1 cellular context compared by ENCODE assay signal in the genomic region with DNA sequence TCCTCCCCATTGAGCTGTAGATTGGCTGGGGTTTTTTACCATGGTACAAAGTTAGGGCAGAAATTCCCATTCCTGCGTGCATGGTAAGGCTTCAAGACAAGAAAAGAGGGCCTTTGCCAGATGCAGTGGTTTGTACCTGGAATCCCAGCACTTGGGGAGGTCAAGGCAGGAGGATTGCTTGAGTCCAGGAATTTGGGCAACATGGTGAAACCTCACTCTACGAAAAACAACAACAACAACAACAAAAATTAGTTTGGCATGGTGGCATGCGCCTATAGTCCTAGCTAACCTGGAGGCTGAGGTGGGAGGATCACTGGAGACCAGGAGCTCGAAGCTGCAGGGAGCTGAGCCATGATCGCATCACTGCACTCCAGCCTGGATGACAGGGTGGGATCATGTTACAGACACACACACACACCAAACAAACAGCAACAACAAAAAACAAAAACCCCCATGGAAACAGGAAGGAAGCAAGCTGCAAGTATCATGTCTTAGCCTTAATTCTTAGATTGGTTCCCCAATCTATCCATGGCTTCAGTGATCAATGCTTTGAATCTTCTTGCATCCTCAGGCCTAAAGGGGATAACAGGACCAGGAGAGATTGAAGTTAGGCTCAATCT.
A peak's percentile ranks its signal among the peaks of the same experiment; 100 is the strongest.
TF ChIP-seq lines count a peak whose summit lies in the region.

No MANE protein-coding gene starts in this region.

TF ChIP-seq in HEK293, 187 proteins besides CTCF, POLR2A, EP300 and RAD21 (continued from another document and continues in another):
- TF ChIP-seq ZNF391 (tag by site-specific recombination; IDR thresholded peaks at IDR 0.05; ENCODE audit: borderline replicate concordance, low read depth) (no peak), ZSCAN23 (tag by site-specific recombination; IDR thresholded peaks at IDR 0.05) (0 out of 2 replicates have a peak, but pooled peaks have one; percentile 64), SP7 (tag by site-specific recombination; IDR thresholded peaks at IDR 0.05) (0 out of 2 replicates have a peak, but pooled peaks have one; percentile 24), ZNF324 (tag by site-specific recombination; IDR thresholded peaks at IDR 0.05) (no peak), ZNF704 (tag by site-specific recombination; IDR thresholded peaks at IDR 0.05) (no peak), ZNF174 (tag by site-specific recombination; IDR thresholded peaks at IDR 0.05) (no peak), RBAK (tag by site-specific recombination; IDR thresholded peaks at IDR 0.05) (no peak), ZNF670 (tag by site-specific recombination; IDR thresholded peaks at IDR 0.05; ENCODE audit: low read depth) (no peak), KLF8 (tag by site-specific recombination; IDR thresholded peaks at IDR 0.05) (no peak), WT1 (tag by site-specific recombination; IDR thresholded peaks at IDR 0.05) (no peak), ZBTB21 (tag by site-specific recombination; IDR thresholded peaks at IDR 0.05) (no peak; the same call in 1 of the 2 replicates), ZXDB (tag by site-specific recombination; IDR thresholded peaks at IDR 0.05) (peak; percentile 48; the same call in 1 of the 2 replicates), ZFP3 (tag by site-specific recombination; IDR thresholded peaks at IDR 0.05; ENCODE audit: low read depth) (no peak), ZNF707 (tag by site-specific recombination; IDR thresholded peaks at IDR 0.05) (no peak), HOXC10 (CRISPR knock-in tag; IDR thresholded peaks at IDR 0.05) (no peak), ZNF146 (tag by site-specific recombination; IDR thresholded peaks at IDR 0.05) (0 out of 2 replicates have a peak, but pooled peaks have one; percentile 2), ZBTB8A (tag by site-specific recombination; IDR thresholded peaks at IDR 0.05) (no peak), ZNF629 (tag by site-specific recombination; IDR thresholded peaks at IDR 0.05) (peak; percentile 73), ZBTB20 (tag by site-specific recombination; IDR thresholded peaks at IDR 0.05) (no peak), ZBTB26 (tag by site-specific recombination; optimal IDR thresholded peaks at IDR 0.05) (no peak), OSR2 (tag by site-specific recombination; IDR thresholded peaks at IDR 0.05) (no peak), ZNF311 (tag by site-specific recombination; IDR thresholded peaks at IDR 0.05; ENCODE audit: borderline replicate concordance) (no peak), GLI2 (tag by site-specific recombination; IDR thresholded peaks at IDR 0.05; ENCODE audit: borderline replicate concordance, low read depth) (no peak), ZNF623 (tag by site-specific recombination; IDR thresholded peaks at IDR 0.05) (no peak), FEZF1 (tag by site-specific recombination; IDR thresholded peaks at IDR 0.05) (no peak; the same call in 1 of the 2 replicates), ZNF624 (tag by site-specific recombination; IDR thresholded peaks at IDR 0.05) (no peak), ZNF274 (IDR thresholded peaks at IDR 0.05; ENCODE audit: low read length) (no peak), ZNF274 (tag by site-specific recombination; IDR thresholded peaks at IDR 0.05; ENCODE audit: borderline replicate concordance) (no peak), ZNF37A (tag by site-specific recombination; IDR thresholded peaks at IDR 0.05) (no peak), ZNF24 (tag by site-specific recombination; IDR thresholded peaks at IDR 0.05) (0 out of 2 replicates have a peak, but pooled peaks have one; percentile 44), ZNF157 (tag by site-specific recombination; IDR thresholded peaks at IDR 0.05) (no peak), ZNF830 (tag by site-specific recombination; IDR thresholded peaks at IDR 0.05; ENCODE audit: low read depth) (no peak), ZNF292 (tag by site-specific recombination; IDR thresholded peaks at IDR 0.05; ENCODE audit: borderline replicate concordance, low read depth) (no peak), ZNF121 (tag by site-specific recombination; IDR thresholded peaks at IDR 0.05) (no peak), ZNF449 (tag by site-specific recombination; IDR thresholded peaks at IDR 0.05) (no peak), ZNF2 (tag by site-specific recombination; IDR thresholded peaks at IDR 0.05) (0 out of 2 replicates have a peak, but pooled peaks have one; percentile 41), ZNF777 (tag by site-specific recombination; IDR thresholded peaks at IDR 0.05; ENCODE audit: borderline replicate concordance) (no peak), ZNF202 (tag by site-specific recombination; IDR thresholded peaks at IDR 0.05; ENCODE audit: borderline replicate concordance) (no peak), ZNF521 (tag by site-specific recombination; IDR thresholded peaks at IDR 0.05) (no peak), GLIS1 (tag by site-specific recombination; IDR thresholded peaks at IDR 0.05) (peak; percentile 36; the same call in 1 of the 2 replicates), ZBTB48 (tag by site-specific recombination; IDR thresholded peaks at IDR 0.05) (no peak), ZNF561 (tag by site-specific recombination; IDR thresholded peaks at IDR 0.05; ENCODE audit: borderline replicate concordance) (no peak), ZNF654 (tag by site-specific recombination; IDR thresholded peaks at IDR 0.05; ENCODE audit: low read depth) (no peak), SCRT1 (tag by site-specific recombination; IDR thresholded peaks at IDR 0.05; ENCODE audit: borderline replicate concordance) (no peak), ZNF140 (tag by site-specific recombination; IDR thresholded peaks at IDR 0.05) (no peak), ZNF341 (tag by site-specific recombination; IDR thresholded peaks at IDR 0.05; ENCODE audit: low read depth) (no peak), ZNF792 (tag by site-specific recombination; IDR thresholded peaks at IDR 0.05) (no peak), ZNF214 (tag by site-specific recombination; IDR thresholded peaks at IDR 0.05; ENCODE audit: borderline replicate concordance) (no peak)
- TF ChIP-seq, protein P1, sequence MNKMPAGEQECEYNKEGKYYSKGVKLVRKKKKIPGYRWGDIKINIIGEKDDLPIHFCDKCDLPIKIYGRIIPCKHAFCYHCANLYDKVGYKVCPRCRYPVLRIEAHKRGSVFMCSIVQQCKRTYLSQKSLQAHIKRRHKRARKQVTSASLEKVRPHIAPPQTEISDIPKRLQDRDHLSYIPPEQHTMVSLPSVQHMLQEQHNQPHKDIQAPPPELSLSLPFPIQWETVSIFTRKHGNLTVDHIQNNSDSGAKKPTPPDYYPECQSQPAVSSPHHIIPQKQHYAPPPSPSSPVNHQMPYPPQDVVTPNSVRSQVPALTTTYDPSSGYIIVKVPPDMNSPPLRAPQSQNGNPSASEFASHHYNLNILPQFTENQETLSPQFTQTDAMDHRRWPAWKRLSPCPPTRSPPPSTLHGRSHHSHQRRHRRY (tag by site-specific recombination; IDR thresholded peaks at IDR 0.05), result no peak
- TF ChIP-seq, protein P2, sequence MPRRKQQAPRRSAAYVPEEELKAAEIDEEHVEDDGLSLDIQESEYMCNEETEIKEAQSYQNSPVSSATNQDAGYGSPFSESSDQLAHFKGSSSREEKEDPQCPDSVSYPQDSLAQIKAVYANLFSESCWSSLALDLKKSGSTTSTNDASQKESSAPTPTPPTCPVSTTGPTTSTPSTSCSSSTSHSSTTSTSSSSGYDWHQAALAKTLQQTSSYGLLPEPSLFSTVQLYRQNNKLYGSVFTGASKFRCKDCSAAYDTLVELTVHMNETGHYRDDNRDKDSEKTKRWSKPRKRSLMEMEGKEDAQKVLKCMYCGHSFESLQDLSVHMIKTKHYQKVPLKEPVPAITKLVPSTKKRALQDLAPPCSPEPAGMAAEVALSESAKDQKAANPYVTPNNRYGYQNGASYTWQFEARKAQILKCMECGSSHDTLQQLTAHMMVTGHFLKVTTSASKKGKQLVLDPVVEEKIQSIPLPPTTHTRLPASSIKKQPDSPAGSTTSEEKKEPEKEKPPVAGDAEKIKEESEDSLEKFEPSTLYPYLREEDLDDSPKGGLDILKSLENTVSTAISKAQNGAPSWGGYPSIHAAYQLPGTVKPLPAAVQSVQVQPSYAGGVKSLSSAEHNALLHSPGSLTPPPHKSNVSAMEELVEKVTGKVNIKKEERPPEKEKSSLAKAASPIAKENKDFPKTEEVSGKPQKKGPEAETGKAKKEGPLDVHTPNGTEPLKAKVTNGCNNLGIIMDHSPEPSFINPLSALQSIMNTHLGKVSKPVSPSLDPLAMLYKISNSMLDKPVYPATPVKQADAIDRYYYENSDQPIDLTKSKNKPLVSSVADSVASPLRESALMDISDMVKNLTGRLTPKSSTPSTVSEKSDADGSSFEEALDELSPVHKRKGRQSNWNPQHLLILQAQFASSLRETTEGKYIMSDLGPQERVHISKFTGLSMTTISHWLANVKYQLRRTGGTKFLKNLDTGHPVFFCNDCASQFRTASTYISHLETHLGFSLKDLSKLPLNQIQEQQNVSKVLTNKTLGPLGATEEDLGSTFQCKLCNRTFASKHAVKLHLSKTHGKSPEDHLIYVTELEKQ (tag by site-specific recombination; IDR thresholded peaks at IDR 0.05; ENCODE audit: borderline replicate concordance), result no peak
- TF ChIP-seq, protein P3, sequence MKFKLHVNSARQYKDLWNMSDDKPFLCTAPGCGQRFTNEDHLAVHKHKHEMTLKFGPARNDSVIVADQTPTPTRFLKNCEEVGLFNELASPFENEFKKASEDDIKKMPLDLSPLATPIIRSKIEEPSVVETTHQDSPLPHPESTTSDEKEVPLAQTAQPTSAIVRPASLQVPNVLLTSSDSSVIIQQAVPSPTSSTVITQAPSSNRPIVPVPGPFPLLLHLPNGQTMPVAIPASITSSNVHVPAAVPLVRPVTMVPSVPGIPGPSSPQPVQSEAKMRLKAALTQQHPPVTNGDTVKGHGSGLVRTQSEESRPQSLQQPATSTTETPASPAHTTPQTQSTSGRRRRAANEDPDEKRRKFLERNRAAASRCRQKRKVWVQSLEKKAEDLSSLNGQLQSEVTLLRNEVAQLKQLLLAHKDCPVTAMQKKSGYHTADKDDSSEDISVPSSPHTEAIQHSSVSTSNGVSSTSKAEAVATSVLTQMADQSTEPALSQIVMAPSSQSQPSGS (tag by site-specific recombination; IDR thresholded peaks at IDR 0.05; ENCODE audit: low read depth), result no peak
- TF ChIP-seq, protein P4, sequence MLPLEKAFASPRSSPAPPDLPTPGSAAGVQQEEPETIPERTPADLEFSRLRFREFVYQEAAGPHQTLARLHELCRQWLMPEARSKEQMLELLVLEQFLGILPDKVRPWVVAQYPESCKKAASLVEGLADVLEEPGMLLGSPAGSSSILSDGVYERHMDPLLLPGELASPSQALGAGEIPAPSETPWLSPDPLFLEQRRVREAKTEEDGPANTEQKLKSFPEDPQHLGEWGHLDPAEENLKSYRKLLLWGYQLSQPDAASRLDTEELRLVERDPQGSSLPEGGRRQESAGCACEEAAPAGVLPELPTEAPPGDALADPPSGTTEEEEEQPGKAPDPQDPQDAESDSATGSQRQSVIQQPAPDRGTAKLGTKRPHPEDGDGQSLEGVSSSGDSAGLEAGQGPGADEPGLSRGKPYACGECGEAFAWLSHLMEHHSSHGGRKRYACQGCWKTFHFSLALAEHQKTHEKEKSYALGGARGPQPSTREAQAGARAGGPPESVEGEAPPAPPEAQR (tag by site-specific recombination; IDR thresholded peaks at IDR 0.05), result no peak
- TF ChIP-seq, protein P5, sequence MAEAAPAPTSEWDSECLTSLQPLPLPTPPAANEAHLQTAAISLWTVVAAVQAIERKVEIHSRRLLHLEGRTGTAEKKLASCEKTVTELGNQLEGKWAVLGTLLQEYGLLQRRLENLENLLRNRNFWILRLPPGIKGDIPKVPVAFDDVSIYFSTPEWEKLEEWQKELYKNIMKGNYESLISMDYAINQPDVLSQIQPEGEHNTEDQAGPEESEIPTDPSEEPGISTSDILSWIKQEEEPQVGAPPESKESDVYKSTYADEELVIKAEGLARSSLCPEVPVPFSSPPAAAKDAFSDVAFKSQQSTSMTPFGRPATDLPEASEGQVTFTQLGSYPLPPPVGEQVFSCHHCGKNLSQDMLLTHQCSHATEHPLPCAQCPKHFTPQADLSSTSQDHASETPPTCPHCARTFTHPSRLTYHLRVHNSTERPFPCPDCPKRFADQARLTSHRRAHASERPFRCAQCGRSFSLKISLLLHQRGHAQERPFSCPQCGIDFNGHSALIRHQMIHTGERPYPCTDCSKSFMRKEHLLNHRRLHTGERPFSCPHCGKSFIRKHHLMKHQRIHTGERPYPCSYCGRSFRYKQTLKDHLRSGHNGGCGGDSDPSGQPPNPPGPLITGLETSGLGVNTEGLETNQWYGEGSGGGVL (tag by site-specific recombination; IDR thresholded peaks at IDR 0.05), result peak; percentile 13; the same call in 1 of the 2 replicates
